Comparison of ENCODE assay signal across 22 cellular contexts in genomic region chr1:169318845-169319244, GRCh38. TPM values are rescaled to one million over a fixed set of nuclear protein-coding genes. Genes with fewer than 3 reads are reported as not detected.
DNase-seq lines count a peak whose midpoint lies in the region; ATAC-seq, FAIRE-seq and TF ChIP-seq lines count a peak whose summit lies in the region.
"Had no signal": no experiment of that assay in that cellular context is flagged by ENCODE, and none has a peak within 500 bp of the region (broad histone marks: within the 10 kb centered on the region; RNA-seq: fewer than 3 reads in every experiment).

No MANE protein-coding gene starts in this region.

- CTCF ChIA-PET in PC-9 (lab: Charles Lee): no interaction called here

- BruUV-seq in PC-9 (replicated peaks; lab: Mats Ljungman, UMichigan): no TSS peak

- H3K4me1 Mint-ChIP-seq in glutamatergic neuron (ENCODE audit: low read depth, unreplicated experiment): peaks cover 15% of the 10 kb centered on the region
- peaks cover 7% of the 10 kb centered on the region for H3K4me1 Mint-ChIP-seq in activated T-cell treated with anti-CD3 and anti-CD28 coated beads, Interleukin-2, amount 50 U/mL, for 24 hours (ENCODE audit: low read depth)
- H3K4me1 Mint-ChIP-seq: B cell had no signal

- H3K27ac Mint-ChIP-seq in glutamatergic neuron (ENCODE audit: unreplicated experiment): no peak overlapping the region
- H3K27ac Mint-ChIP-seq in activated T-cell treated with anti-CD3 and anti-CD28 coated beads, Interleukin-2, amount 50 U/mL, for 24 hours: no peak overlapping the region
- H3K27ac Mint-ChIP-seq: B cell; CD4-positive, CD25-positive, alpha-beta regulatory T cell; CD8-positive, alpha-beta T cell; HFFc6 had no signal

- no peaks in the 10 kb centered on the region for H3K9me3 ChIP-seq in pancreas
- no peaks in the 10 kb centered on the region for H3K9me3 ChIP-seq in PC-9 (ENCODE audit: insufficient read depth, low read depth)
- H3K9me3 ChIP-seq in WERI-Rb-1 (ENCODE audit: severe bottlenecking): no peaks in the 10 kb centered on the region
- H3K9me3 ChIP-seq: BLaER1, Caco-2, HAP-1 had no signal

- no peaks in the 10 kb centered on the region for H3K36me3 Mint-ChIP-seq in glutamatergic neuron (ENCODE audit: unreplicated experiment)
- H3K36me3 Mint-ChIP-seq in activated T-cell treated with anti-CD3 and anti-CD28 coated beads, Interleukin-2, amount 50 U/mL, for 24 hours (ENCODE audit: low read depth): peaks cover 7% of the 10 kb centered on the region

- TF ChIP-seq CTCF in glutamatergic neuron (IDR thresholded peaks at IDR 0.05; ENCODE audit: partially characterized antibody, unreplicated experiment): no peak
- no peak for TF ChIP-seq CTCF in pancreas (IDR thresholded peaks at IDR 0.05)
- TF ChIP-seq CTCF in PC-9 (conservative IDR thresholded peaks at IDR 0.05): no peak
- no peak for TF ChIP-seq CTCF in WERI-Rb-1 (IDR thresholded peaks at IDR 0.05; ENCODE audit: low read depth, low read length)

- no peak for DNase-seq in RCC 7860 (ENCODE audit: low spot score)
- DNase-seq in glutamatergic neuron: no peak
- no peak for DNase-seq in pancreas
- DNase-seq in activated T-cell treated with anti-CD3 and anti-CD28 coated beads, Interleukin-2, amount 50 U/mL, for 24 hours: no peak
- DNase-seq in T-helper 9 cell: no peak
- DNase-seq in PC-9: no peak
- DNase-seq in WERI-Rb-1: no peak
- DNase-seq: Caco-2; CD4-positive, CD25-positive, alpha-beta regulatory T cell; CD8-positive, alpha-beta T cell; DMS153; DND-41; GDM1; GOT3; HFFc6 had no signal

- FAIRE-seq in RCC 7860 (lab: Jason Lieb, UNC): peak; percentile 72
- peak; percentile 84 for FAIRE-seq in colon (lab: Jason Lieb, UNC)
- peak; percentile 78 for FAIRE-seq in pancreas (lab: Jason Lieb, UNC)
- FAIRE-seq: GM12878, H54 had no signal

- no peaks in the 10 kb centered on the region for H3K79me2 ChIP-seq in PC-9 (ENCODE audit: low read depth)

- H3K4me2 ChIP-seq in PC-9: no peak overlapping the region
- H3K4me2 ChIP-seq: BLaER1 had no signal

- H3K4me1 ChIP-seq in pancreas: no peaks in the 10 kb centered on the region
- peaks cover 11% of the 10 kb centered on the region for H3K4me1 ChIP-seq in PC-9 (replicated peaks; ENCODE audit: insufficient read depth)
- H3K4me1 ChIP-seq: BLaER1, Caco-2 had no signal

- H3K9me2 ChIP-seq in PC-9 (ENCODE audit: insufficient read depth): no peaks in the 10 kb centered on the region

- peak overlapping the region; percentile 67 for H3K4me3 Mint-ChIP-seq in glutamatergic neuron (ENCODE audit: unreplicated experiment)
- no peak overlapping the region for H3K4me3 Mint-ChIP-seq in activated T-cell treated with anti-CD3 and anti-CD28 coated beads, Interleukin-2, amount 50 U/mL, for 24 hours
- H3K4me3 Mint-ChIP-seq: B cell; CD4-positive, CD25-positive, alpha-beta regulatory T cell; CD8-positive, alpha-beta T cell; HFFc6 had no signal

- no peak overlapping the region for H3K27ac ChIP-seq in pancreas
- H3K27ac ChIP-seq in PC-9: no peak overlapping the region
- no peak overlapping the region for H3K27ac ChIP-seq in WERI-Rb-1
- H3K27ac ChIP-seq: BLaER1, C4-2B had no signal

- POLR2A ChIA-PET in PC-9 (lab: Charles Lee; ENCODE audit: unreplicated experiment): no interaction called here

- no peak overlapping the region for H3K4me3 ChIP-seq in pancreas
- H3K4me3 ChIP-seq in PC-9: no peak overlapping the region
- no peak overlapping the region for H3K4me3 ChIP-seq in WERI-Rb-1 (ENCODE audit: low read depth, low read length)
- H3K4me3 ChIP-seq: BLaER1, GM12878, HAP-1 had no signal

- no peaks in the 10 kb centered on the region for H3K36me3 ChIP-seq in pancreas
- H3K36me3 ChIP-seq in PC-9 (ENCODE audit: low read depth): peaks cover 3% of the 10 kb centered on the region; the same call in 1 of the 2 replicates
- no peaks in the 10 kb centered on the region for H3K36me3 ChIP-seq in WERI-Rb-1
- H3K36me3 ChIP-seq: BLaER1, HAP-1 had no signal

- no peaks in the 10 kb centered on the region for H4K20me1 ChIP-seq in PC-9 (ENCODE audit: insufficient read depth)
- H4K20me1 ChIP-seq: BLaER1 had no signal

- WGBS in pancreas, 2 donors: 97 to 100% methylated on average over 2 of the region's 2 CpGs

- no peaks in the 10 kb centered on the region for H3K9me3 Mint-ChIP-seq in glutamatergic neuron (ENCODE audit: unreplicated experiment)
- H3K9me3 Mint-ChIP-seq in activated T-cell treated with anti-CD3 and anti-CD28 coated beads, Interleukin-2, amount 50 U/mL, for 24 hours: no peaks in the 10 kb centered on the region
- H3K9me3 Mint-ChIP-seq: CD4-positive, CD25-positive, alpha-beta regulatory T cell; CD8-positive, alpha-beta T cell; HFFc6 had no signal

- ATAC-seq in pancreas: no peak
- ATAC-seq: CD8-positive, alpha-beta T cell; GM12878 had no signal

- H3K27me3 ChIP-seq in pancreas (no peaks in the 10 kb centered on the region), PC-9 (ENCODE audit: insufficient read depth, low read depth) (no peaks in the 10 kb centered on the region), WERI-Rb-1 (ENCODE audit: insufficient read depth, low read depth, severe bottlenecking) (no peaks in the 10 kb centered on the region)
- H3K27me3 ChIP-seq: BLaER1 had no signal

- intact Hi-C loops in pancreas (cut with DNase I) (no loop called here), PC-9 (cut with micrococcal nuclease; ENCODE audit: unreplicated experiment) (no loop called here)

- no peak overlapping the region for H2AFZ ChIP-seq in PC-9

- no peaks in the 10 kb centered on the region for H3K27me3 Mint-ChIP-seq in glutamatergic neuron (ENCODE audit: unreplicated experiment)
- no peaks in the 10 kb centered on the region for H3K27me3 Mint-ChIP-seq in activated T-cell treated with anti-CD3 and anti-CD28 coated beads, Interleukin-2, amount 50 U/mL, for 24 hours
- H3K27me3 Mint-ChIP-seq: B cell; CD4-positive, CD25-positive, alpha-beta regulatory T cell had no signal

- H3F3A ChIP-seq in PC-9 (ENCODE audit: insufficient read depth, low read depth): 0 out of 2 replicates have a peak, but pooled peaks cover 3% of the 10 kb centered on the region

RNA-seq across cellular contexts. Expression of gene NME7, which starts 48.8 kb away (rescaled TPM):
- 18.6 TPM for total RNA-seq in glutamatergic neuron (ENCODE audit: unreplicated experiment)
- total RNA-seq in pancreas: 10 to 100 TPM in 1 of 6 donors, 1 to 10 TPM in 5; 7.2 to 12.6 (median 8.0) TPM
- 10 to 100 TPM in 1 of 2 donors, 1 to 10 TPM in 1; 5.0 to 10.4 TPM for polyA plus RNA-seq in pancreas
- 16.5 and 21.4 TPM in 2 replicates for total RNA-seq in PC-9 (2021)

RNA-seq across cellular contexts. Expression of gene BLZF1, which starts 49.1 kb away (rescaled TPM):
- total RNA-seq in glutamatergic neuron (ENCODE audit: unreplicated experiment): 15.7 TPM
- 10 to 100 TPM in 3 of 6 donors, 1 to 10 TPM in 3; 6.3 to 13.4 (median 9.2) TPM for total RNA-seq in pancreas
- polyA plus RNA-seq in pancreas: 1 to 10 TPM; 3.1 to 6.9 TPM
- total RNA-seq in PC-9 (2021): 14.7 and 15.6 TPM in 2 replicates
